8 cellular contexts compared by ENCODE assay signal in the genomic region with DNA sequence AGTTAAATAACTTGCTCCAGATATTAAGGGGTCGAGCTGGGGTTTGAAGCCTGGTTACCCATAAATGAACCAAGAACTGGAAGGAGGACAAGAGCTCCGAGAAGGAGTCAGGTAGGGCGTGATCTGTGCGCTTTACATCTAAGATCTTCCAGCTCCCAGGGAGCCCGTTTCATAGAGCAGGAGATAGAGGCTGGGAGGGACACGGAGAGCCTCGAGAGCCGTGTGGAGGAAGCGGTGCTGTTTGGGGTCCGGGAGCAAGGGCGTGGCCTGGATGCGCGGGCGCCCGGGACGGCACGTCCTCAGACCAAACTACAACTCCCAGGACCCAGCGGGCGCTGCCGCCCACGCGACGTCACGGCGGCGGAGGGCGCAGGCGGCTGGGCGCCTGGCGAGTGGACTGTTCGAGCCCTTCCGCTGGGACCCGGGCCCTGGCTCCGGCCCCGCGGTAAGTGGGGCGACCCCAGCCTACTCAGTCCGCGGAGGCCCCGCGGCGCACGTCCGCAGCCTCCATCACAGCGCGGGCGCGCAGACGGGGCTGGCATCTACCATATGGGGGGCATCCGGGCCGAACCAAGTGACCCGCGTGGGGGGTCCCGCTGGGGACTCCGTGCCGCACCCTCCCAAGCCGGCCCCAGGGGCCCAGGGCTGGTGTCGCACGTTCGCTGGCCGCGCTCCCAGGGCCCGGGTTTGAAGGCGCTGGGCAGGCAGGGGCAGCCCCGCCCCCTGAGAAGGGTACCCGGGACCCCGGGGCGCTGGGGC. TPM values are rescaled to one million over a fixed set of nuclear protein-coding genes. Genes with fewer than 3 reads are reported as not detected.
A peak's percentile ranks its signal among the peaks of the same experiment; 100 is the strongest.
DNase-seq lines count a peak whose midpoint lies in the region; ATAC-seq and TF ChIP-seq lines count a peak whose summit lies in the region.

A gene (plus strand): TSS at position 352 of the 759 bp plus-strand sequence. CDS start 838 bp downstream, outside the sequence.

- H3K4me1 ChIP-seq in NT2/D1 (ENCODE audit: insufficient read depth, insufficient read length), result peaks cover 3% of the 10 kb centered on the region

- peaks cover 13% of the 10 kb centered on the region for H3K4me1 Mint-ChIP-seq in CD4-positive, alpha-beta T cell (ENCODE audit: low read depth)
- H3K4me1 Mint-ChIP-seq in endothelial cell (ENCODE audit: unreplicated experiment) (peaks cover 9% of the 10 kb centered on the region), mesothelial cell of epicardium (peaks cover 6% of the 10 kb centered on the region)

- no peaks in the 10 kb centered on the region for H3K9me3 ChIP-seq in CD4-positive, alpha-beta T cell (ENCODE audit: control insufficient read depth, low read length)
- H3K9me3 ChIP-seq in NT2/D1 (ENCODE audit: insufficient read depth, low read length), result no peaks in the 10 kb centered on the region; the same call in 1 of the 2 replicates

- peak within 1 kb of the TSS; percentile 92 for H3K9ac ChIP-seq in NT2/D1 (ENCODE audit: insufficient read length, low read depth)

- H3K27me3 Mint-ChIP-seq in CD4-positive, alpha-beta T cell, result no peaks in the 10 kb centered on the region
- H3K27me3 Mint-ChIP-seq in endothelial cell (ENCODE audit: unreplicated experiment) (peaks cover 20% of the 10 kb centered on the region), mesothelial cell of epicardium (ENCODE audit: low read depth) (no peaks in the 10 kb centered on the region)

- H3K4me3 ChIP-seq in NT2/D1 (ENCODE audit: insufficient read length, low read depth), result peak within 1 kb of the TSS; percentile 93

- peaks cover 26% of the 10 kb centered on the region for H3K36me3 Mint-ChIP-seq in CD4-positive, alpha-beta T cell (ENCODE audit: low read depth)
- peaks cover 28% of the 10 kb centered on the region for H3K36me3 Mint-ChIP-seq in endothelial cell (ENCODE audit: low read depth, unreplicated experiment)
- H3K36me3 Mint-ChIP-seq in mesothelial cell of epicardium, result peaks cover 19% of the 10 kb centered on the region

- intact Hi-C loops in CD4-positive, alpha-beta T cell (cut with DNase I, micrococcal nuclease), result loop anchor here in 1 of 2 experiments (5.0 kb wide), 1 partner anchor 34 kb away; no protein-coding TSS in a partner anchor

- CTCF ChIA-PET in CD4-positive, alpha-beta T cell (lab: Charles Lee), result interaction anchor here (1.0 to 2.4 kb wide), 2 partner anchors 14 to 34 kb away, joined by 4 to 7 read pairs; a partner anchor contains a TSS

- H3K4me3 Mint-ChIP-seq in CD4-positive, alpha-beta T cell, result peak within 1 kb of the TSS; percentile 76
- H3K4me3 Mint-ChIP-seq in endothelial cell (ENCODE audit: unreplicated experiment), result peak within 1 kb of the TSS; percentile 97
- H3K4me3 Mint-ChIP-seq in mesothelial cell of epicardium, result peak within 1 kb of the TSS; percentile 80

- peak within 1 kb of the TSS; percentile 60 for H3K27ac ChIP-seq in CD4-positive, alpha-beta T cell (ENCODE audit: low read depth, low read length)

- POLR2A ChIA-PET in CD4-positive, alpha-beta T cell (lab: Charles Lee), result interaction anchor here (1.5 to 2.3 kb wide), 2 partner anchors 9 to 72 kb away, joined by 3 to 12 read pairs; a partner anchor contains a TSS

- DNase-seq in CD4-positive, alpha-beta T cell, result peak; percentile 22 to 69 (median 40)
- peak; percentile 48 for DNase-seq in NT2/D1 (ENCODE audit: low read depth, low spot score)
- peak; percentile 72 for DNase-seq in activated CD8-positive, alpha-beta memory T cell treated with anti-CD3 and anti-CD28 coated beads, Interleukin-2, amount 50 U/mL, for 4 hours
- DNase-seq in endothelial cell (ENCODE audit: low spot score), result peak; percentile 62
- DNase-seq in mesothelial cell of epicardium (ENCODE audit: low spot score in 2 of 2, unreplicated experiment in 2 of 2), result peak in 1 of 2 experiments; percentile 59
- DNase-seq in stimulated activated CD8-positive, alpha-beta memory T cell treated with anti-CD3 and anti-CD28 coated beads, Interleukin-2, amount 100 ng/mL, for 1 hour (ENCODE audit: low read depth in 2 of 2), result peak; percentile 21 to 27

- peaks cover 42% of the 10 kb centered on the region for H3K36me3 ChIP-seq in NT2/D1 (ENCODE audit: insufficient read depth, insufficient read length, low read length)

- H3K27me3 ChIP-seq in CD4-positive, alpha-beta T cell (ENCODE audit: control insufficient read depth, insufficient read depth, low read length), result no peaks in the 10 kb centered on the region
- H3K27me3 ChIP-seq in NT2/D1 (ENCODE audit: insufficient read depth, insufficient read length), result no peaks in the 10 kb centered on the region

- H3K27ac Mint-ChIP-seq in CD4-positive, alpha-beta T cell, result peak within 1 kb of the TSS; percentile 53
- peak within 1 kb of the TSS; percentile 80 for H3K27ac Mint-ChIP-seq in endothelial cell (ENCODE audit: unreplicated experiment)
- peak within 1 kb of the TSS; percentile 67 for H3K27ac Mint-ChIP-seq in mesothelial cell of epicardium

- peak; percentile 78 for ATAC-seq in CD4-positive, alpha-beta T cell (ENCODE audit: poor library complexity)
- ATAC-seq in GM19351 (IDR thresholded peaks at IDR 0.05; ENCODE audit: unreplicated experiment) (peak; percentile 85), HG03520 (IDR thresholded peaks at IDR 0.05; ENCODE audit: unreplicated experiment) (peak; percentile 55)

- H3K9me3 Mint-ChIP-seq in CD4-positive, alpha-beta T cell, result no peaks in the 10 kb centered on the region
- H3K9me3 Mint-ChIP-seq in endothelial cell (ENCODE audit: unreplicated experiment) (no peaks in the 10 kb centered on the region), mesothelial cell of epicardium (no peaks in the 10 kb centered on the region)

- no peak for TF ChIP-seq CTCF in CD4-positive, alpha-beta T cell (IDR thresholded peaks at IDR 0.05)
- TF ChIP-seq CTCF in endothelial cell (IDR thresholded peaks at IDR 0.05; ENCODE audit: unreplicated experiment) (no peak), mesothelial cell of epicardium (IDR thresholded peaks at IDR 0.05; ENCODE audit: unreplicated experiment) (no peak)

RNA-seq across cellular contexts. Expression of the gene that starts here (rescaled TPM):
- 1 to 10 TPM; 4.3 to 5.8 TPM for total RNA-seq in CD4-positive, alpha-beta T cell
- total RNA-seq in endothelial cell (ENCODE audit: unreplicated experiment) (56.8 TPM), mesothelial cell of epicardium (36.4 to 37.3 TPM (median 37.0 TPM) in 3 replicates)
